In genomic region chr2:144519934-144520717, GRCh38 we compare ENCODE assay signal across 8 cellular contexts. TPM values are rescaled to one million over a fixed set of nuclear protein-coding genes. Genes with fewer than 3 reads are reported as not detected.
DNase-seq lines count a peak whose midpoint lies in the region; FAIRE-seq and TF ChIP-seq lines count a peak whose summit lies in the region.

TSS of gene ZEB2 (minus strand) at chr2:144520119. CDS start at chr2:144517350, 2,769 bp downstream.

- H3K79me2 ChIP-seq in hepatocyte = peaks cover 37% of the 10 kb centered on the region

- DNase-seq in stimulated activated CD4-positive, alpha-beta T cell treated with anti-CD3 and anti-CD28 coated beads, Interleukin-1b, Interleukin-23, amount 100 ng/mL, for 48 hours = peak; percentile 27
- no peak for DNase-seq in stimulated activated CD4-positive, alpha-beta T cell treated with anti-CD3 and anti-CD28 coated beads, Interleukin-4, amount 100 ng/mL, for 24 hours
- peak; percentile 83 for DNase-seq in NOMO-1 treated with dmso at 0.1 percent for 144 hours (lab: John Stamatoyannopoulos, UW; ENCODE audit: unreplicated experiment)
- DNase-seq in astrocyte of the cerebellum (ENCODE audit: low read depth) = peak; percentile 81
- peak; percentile 79 for DNase-seq in hepatocyte (ENCODE audit: low spot score)
- DNase-seq in retina = peak; percentile 89
- DNase-seq in HTR-8/SVneo (ENCODE audit: insufficient read length, low spot score) = no peak
- no peak for DNase-seq in activated CD4-positive, CD25-positive, alpha-beta regulatory T cell treated with anti-CD3 and anti-CD28 coated beads, Interleukin-2, amount 50 U/mL, for 72 hours

- no peaks in the 10 kb centered on the region for H3K9me2 ChIP-seq in hepatocyte (replicated peaks; ENCODE audit: insufficient read depth)

- no peaks in the 10 kb centered on the region for H3K4me1 ChIP-seq in hepatocyte (ENCODE audit: insufficient read depth)

- in situ Hi-C loops in astrocyte of the cerebellum (cut with HindIII; ENCODE audit: low sequenced_read_pairs) = loop anchor here (25.0 kb wide), 1 partner anchor 1242 kb away; no protein-coding TSS in a partner anchor

- no peaks in the 10 kb centered on the region for H3K36me3 ChIP-seq in hepatocyte (replicated peaks; ENCODE audit: insufficient read depth, low read depth)

- FAIRE-seq in HTR-8/SVneo (lab: Jason Lieb, UNC) = no peak

- H3K4me2 ChIP-seq in hepatocyte = peak within 1 kb of the TSS; percentile 78

- peak within 1 kb of the TSS; percentile 73 for H3K4me3 ChIP-seq in astrocyte of the cerebellum (ENCODE audit: low read depth, low read length)
- peak within 1 kb of the TSS; percentile 30 for H3K4me3 ChIP-seq in hepatocyte

- peak within 1 kb of the TSS; percentile 90 for H3K27ac ChIP-seq in hepatocyte

- H3K27me3 ChIP-seq in hepatocyte = peaks cover 68% of the 10 kb centered on the region

- 3% methylated on average over 24 of the region's 29 CpGs for WGBS in hepatocyte (ENCODE audit: low lambda C conversion rate, missing lambda C conversion rate)

- H4K20me1 ChIP-seq in hepatocyte (ENCODE audit: insufficient read depth, poor library complexity, severe bottlenecking) = no peaks in the 10 kb centered on the region

- TF ChIP-seq CTCF in astrocyte of the cerebellum (IDR thresholded peaks at IDR 0.05; ENCODE audit: low read depth, low read length, missing control alignments) (peak; percentile 75), hepatocyte (IDR thresholded peaks at IDR 0.05; ENCODE audit: poor library complexity) (peak; percentile 58)

- H3K9me3 ChIP-seq in hepatocyte (ENCODE audit: low read depth) = no peaks in the 10 kb centered on the region

- peak within 1 kb of the TSS; percentile 53 for H2AFZ ChIP-seq in hepatocyte

RNA-seq across cellular contexts. Expression of gene ZEB2, which starts in this region (rescaled TPM):
- total RNA-seq in hepatocyte = 35.5 and 38.8 TPM in 2 replicates
- 17.2 and 17.8 TPM in 2 replicates for polyA plus RNA-seq in hepatocyte

Comparison
In these comparisons a context has a peak if more than half of its experiments do, and no peak if none do; other contexts are left out.
1. DNase-seq: peak in stimulated activated CD4-positive, alpha-beta T cell treated with anti-CD3 and anti-CD28 coated beads, Interleukin-1b, Interleukin-23, amount 100 ng/mL, for 48 hours (single experiment), NOMO-1 treated with dmso at 0.1 percent for 144 hours (single experiment), astrocyte of the cerebellum (single experiment), hepatocyte (single experiment) and retina (single experiment); none in stimulated activated CD4-positive, alpha-beta T cell treated with anti-CD3 and anti-CD28 coated beads, Interleukin-4, amount 100 ng/mL, for 24 hours (single experiment), HTR-8/SVneo (single experiment) and activated CD4-positive, CD25-positive, alpha-beta regulatory T cell treated with anti-CD3 and anti-CD28 coated beads, Interleukin-2, amount 50 U/mL, for 72 hours (single experiment).